ENCODE assay signal across 9 cellular contexts in genomic region chr15:75646112-75646943, GRCh38. TPM values are rescaled to one million over a fixed set of nuclear protein-coding genes. Genes with fewer than 3 reads are reported as not detected.
DNase-seq lines count a peak whose midpoint lies in the region; ATAC-seq, FAIRE-seq and TF ChIP-seq lines count a peak whose summit lies in the region.
"Had no signal": no experiment of that assay in that cellular context is flagged by ENCODE, and none has a peak within 500 bp of the region (broad histone marks: within the 10 kb centered on the region; RNA-seq: fewer than 3 reads in every experiment).

No MANE protein-coding gene starts in this region.

- DNase-seq in Panc1 (ENCODE audit: low read depth, low spot score): no peak
- no peak for DNase-seq in endothelial cell of umbilical vein (ENCODE audit: low read depth, low spot score)
- DNase-seq in SK-N-DZ (ENCODE audit: low spot score): no peak
- DNase-seq in activated CD4-positive, CD25-positive, alpha-beta regulatory T cell treated with anti-CD3 and anti-CD28 coated beads, Interleukin-2, amount 50 U/mL, for 72 hours: no peak

- H3K36me3 ChIP-seq in BLaER1: peaks cover 8% of the 10 kb centered on the region; the same call in 1 of the 2 replicates
- H3K36me3 ChIP-seq in Panc1 (ENCODE audit: control insufficient read depth, insufficient read depth, low read length): no peaks in the 10 kb centered on the region
- H3K36me3 ChIP-seq in endothelial cell of umbilical vein (ENCODE audit: control insufficient read depth in 2 of 2, extremely low read depth in 1 of 2, insufficient read depth in 2 of 2, low read length in 2 of 2): peaks cover 0 to 2% of the 10 kb centered on the region in 2 experiments
- peaks cover 19% of the 10 kb centered on the region for H3K36me3 ChIP-seq in neuron (ENCODE audit: insufficient read depth, low read length)

- H3K79me2 ChIP-seq in endothelial cell of umbilical vein (ENCODE audit: control insufficient read depth, insufficient read depth, low read length): peaks cover 3% of the 10 kb centered on the region

- BruUV-seq in Panc1 (replicated peaks; lab: Mats Ljungman, UMichigan) (no TSS peak), endothelial cell of umbilical vein (replicated peaks; lab: Mats Ljungman, UMichigan) (TSS peak; percentile 31)

- in situ Hi-C loops in Panc1 (cut with HindIII; ENCODE audit: low pct_unique_long_range_greater_than_20kb, low sequenced_read_pairs): no loop called here

- H3K4me3 ChIP-seq in BLaER1 (peak overlapping the region; percentile 89), Panc1 (ENCODE audit: low read depth in 2 of 2, low read length in 2 of 2) (peak overlapping the region; percentile 76 to 80), endothelial cell of umbilical vein (replicated peaks in 1 of 3; ENCODE audit: insufficient read depth in 1 of 3, low read depth in 1 of 3, low read length in 3 of 3) (peak overlapping the region in 2 of 3 experiments; percentile 64 to 72), neuron (ENCODE audit: low read length) (peak overlapping the region; percentile 93)

- POLR2A ChIA-PET in Panc1 (lab: Charles Lee) (interaction anchor here (1.1 kb wide), 2 partner anchors 21 to 194 kb away, joined by 3 to 4 read pairs; partner anchors contain the start of genes SIN3A and SNUPN), endothelial cell of umbilical vein (lab: Charles Lee) (interaction anchor here (1.1 kb wide), 1 partner anchor 8 kb away, joined by 3 read pairs; no protein-coding TSS in a partner anchor)

- TF ChIP-seq POLR2A in endothelial cell of umbilical vein (IDR thresholded peaks at IDR 0.05; ENCODE audit: low read depth, low read length): no peak

- H3K4me2 ChIP-seq in BLaER1 (peak overlapping the region; percentile 89), endothelial cell of umbilical vein (ENCODE audit: insufficient read depth, low read length) (peak overlapping the region; percentile 78)

- H3K9me3 ChIP-seq in BLaER1 (no peaks in the 10 kb centered on the region), Panc1 (ENCODE audit: control insufficient read depth, insufficient read depth, low read depth, low read length) (no peaks in the 10 kb centered on the region), endothelial cell of umbilical vein (replicated peaks; ENCODE audit: control insufficient read depth, insufficient read depth, low read length) (no peaks in the 10 kb centered on the region), neuron (ENCODE audit: low read length) (no peaks in the 10 kb centered on the region)

- CTCF ChIA-PET in Panc1 (lab: Charles Lee) (interaction anchor here (1.3 kb wide), 1 partner anchor 12 kb away, joined by 3 read pairs; no protein-coding TSS in a partner anchor), endothelial cell of umbilical vein (lab: Charles Lee) (interaction anchor here (0.6 to 2.9 kb wide), 14 partner anchors 7 to 279 kb away, joined by 3 to 34 read pairs (median 12); partner anchors contain the start of genes IMP3, MAN2C1, PTPN9 and SNUPN)

- H2AFZ ChIP-seq in endothelial cell of umbilical vein (ENCODE audit: low read depth, low read length) (peak overlapping the region; percentile 79), neuron (ENCODE audit: low read depth, low read length) (peak overlapping the region; percentile 93)

- no peak for FAIRE-seq in endothelial cell of umbilical vein (lab: Jason Lieb, UNC)
- FAIRE-seq: GM12891 had no signal

- H4K20me1 ChIP-seq in BLaER1: peaks cover 15% of the 10 kb centered on the region
- H4K20me1 ChIP-seq in endothelial cell of umbilical vein (replicated peaks; ENCODE audit: control insufficient read depth, extremely low read depth, insufficient read depth, low read length): no peaks in the 10 kb centered on the region

- intact Hi-C loops in Panc1 (cut with micrococcal nuclease; ENCODE audit: unreplicated experiment) (no loop called here), endothelial cell of umbilical vein (cut with micrococcal nuclease) (loop anchor here (2.0 kb wide), 1 partner anchor 20 kb away; no protein-coding TSS in a partner anchor)

- ATAC-seq in Panc1: no peak
- no peak for ATAC-seq in HG02588 (IDR thresholded peaks at IDR 0.05; ENCODE audit: unreplicated experiment)
- ATAC-seq in HG03469 (IDR thresholded peaks at IDR 0.05; ENCODE audit: unreplicated experiment): no peak

- TF ChIP-seq CTCF in Panc1 (IDR thresholded peaks at IDR 0.05) (no peak), endothelial cell of umbilical vein (IDR thresholded peaks at IDR 0.05; ENCODE audit: extremely low read depth in 1 of 2, insufficient read depth in 1 of 2, low read depth in 1 of 2, low read length in 2 of 2) (no peak)

- H3K9ac ChIP-seq in BLaER1 (peak overlapping the region; percentile 83), endothelial cell of umbilical vein (replicated peaks; ENCODE audit: extremely low read depth, insufficient read depth, low read length) (peak overlapping the region; percentile 67)

- H3K27ac ChIP-seq in BLaER1 (peak overlapping the region; percentile 80; the same call in 1 of the 2 replicates), Panc1 (ENCODE audit: low read length) (peak overlapping the region; percentile 81), endothelial cell of umbilical vein (ENCODE audit: insufficient read depth, low read depth, low read length) (peak overlapping the region; percentile 37)

- no peaks in the 10 kb centered on the region for H3K27me3 ChIP-seq in BLaER1
- no peaks in the 10 kb centered on the region for H3K27me3 ChIP-seq in Panc1 (ENCODE audit: control insufficient read depth, insufficient read depth, low read length)
- no peaks in the 10 kb centered on the region for H3K27me3 ChIP-seq in endothelial cell of umbilical vein (ENCODE audit: control insufficient read depth in 2 of 2, insufficient read depth in 2 of 2, low read length in 2 of 2)
- no peaks in the 10 kb centered on the region for H3K27me3 ChIP-seq in neuron (ENCODE audit: insufficient read depth, low read length)

- dilution Hi-C loops in endothelial cell of umbilical vein (cut with MboI; ENCODE audit: extremely low pct_ligation_motif_present, low sequenced_read_pairs): no loop called here

- no peaks in the 10 kb centered on the region for H3K9me1 ChIP-seq in endothelial cell of umbilical vein (replicated peaks; ENCODE audit: control insufficient read depth, extremely low read depth, insufficient read depth, low read length)

- peaks cover 66% of the 10 kb centered on the region for H3K4me1 ChIP-seq in BLaER1
- H3K4me1 ChIP-seq in Panc1 (ENCODE audit: control insufficient read depth, insufficient read depth, low read length): peaks cover 21% of the 10 kb centered on the region
- peaks cover 22% of the 10 kb centered on the region for H3K4me1 ChIP-seq in endothelial cell of umbilical vein (ENCODE audit: control insufficient read depth, extremely low read depth, insufficient read depth, low read length)
- peaks cover 38% of the 10 kb centered on the region for H3K4me1 ChIP-seq in neuron (ENCODE audit: insufficient read depth, low read length)

TF ChIP-seq in endothelial cell of umbilical vein, 7 proteins besides CTCF, POLR2A, EP300 and RAD21 (continues in another document):
- TF ChIP-seq JUN (IDR thresholded peaks at IDR 0.05; ENCODE audit: borderline replicate concordance, insufficient read depth, insufficient read length, low read depth) (no peak), MAX (IDR thresholded peaks at IDR 0.05; ENCODE audit: insufficient read depth, insufficient read length) (no peak)

RNA-seq across cellular contexts. Expression of gene SNX33, which starts 1.4 kb away (rescaled TPM):
- total RNA-seq in Panc1 (2021; ENCODE audit: unreplicated experiment): 17.0 TPM
- polyA plus RNA-seq in Panc1 (2012; ENCODE audit: insufficient read length): 19.5 TPM
- 10.6 and 12.6 TPM in 2 replicates for total RNA-seq in endothelial cell of umbilical vein
- 7.9 and 9.7 TPM in 2 replicates for polyA plus RNA-seq in endothelial cell of umbilical vein
- 7.6 and 8.1 TPM in 2 replicates for polyA plus RNA-seq in endothelial cell of umbilical vein (2011; cell fraction: cytosol; rRNA removed)
- polyA plus RNA-seq in endothelial cell of umbilical vein (2011; cell fraction: nucleus; rRNA removed): 12.6 and 13.7 TPM in 2 replicates
- polyA plus RNA-seq in endothelial cell of umbilical vein (2012): 8.2 and 10.6 TPM in 2 replicates
- 15.7 and 18.5 TPM in 2 replicates for polyA minus RNA-seq in endothelial cell of umbilical vein
- 9.4 TPM for polyA minus RNA-seq in endothelial cell of umbilical vein (2011; cell fraction: cytosol; rRNA and poly(A)+ RNA removed)
- 8.1 and 12.2 TPM in 2 replicates for polyA minus RNA-seq in endothelial cell of umbilical vein (2011; cell fraction: nucleus; rRNA and poly(A)+ RNA removed)
- polyA plus RNA-seq in SK-N-DZ (2014; cell fraction: cytosol; rRNA removed): 3.5 and 4.2 TPM in 2 replicates
- 7.1 and 10.5 TPM in 2 replicates for polyA plus RNA-seq in SK-N-DZ (2014; cell fraction: nucleus; rRNA removed)

RNA-seq across cellular contexts. Expression of gene IMP3, which starts 6.3 kb away (rescaled TPM):
- total RNA-seq in Panc1 (2021; ENCODE audit: unreplicated experiment) (56.0 TPM), endothelial cell of umbilical vein (35.5 and 41.3 TPM in 2 replicates)
- 58.5 TPM for polyA plus RNA-seq in Panc1 (2012; ENCODE audit: insufficient read length)
- 64.0 and 74.4 TPM in 2 replicates for polyA plus RNA-seq in endothelial cell of umbilical vein
- 38.1 and 38.8 TPM in 2 replicates for polyA plus RNA-seq in endothelial cell of umbilical vein (2011; cell fraction: cytosol; rRNA removed)
- 15.5 and 17.6 TPM in 2 replicates for polyA plus RNA-seq in endothelial cell of umbilical vein (2011; cell fraction: nucleus; rRNA removed)
- polyA plus RNA-seq in endothelial cell of umbilical vein (2012): 25.5 and 32.4 TPM in 2 replicates
- 11.1 and 14.6 TPM in 2 replicates for polyA minus RNA-seq in endothelial cell of umbilical vein
- polyA minus RNA-seq in endothelial cell of umbilical vein (2011; cell fraction: cytosol; rRNA and poly(A)+ RNA removed): 71.5 TPM
- 6.0 and 9.5 TPM in 2 replicates for polyA minus RNA-seq in endothelial cell of umbilical vein (2011; cell fraction: nucleus; rRNA and poly(A)+ RNA removed)
- 206 and 226 TPM in 2 replicates for polyA plus RNA-seq in SK-N-DZ (2014; cell fraction: cytosol; rRNA removed)
- polyA plus RNA-seq in SK-N-DZ (2014; cell fraction: nucleus; rRNA removed): 135 and 163 TPM in 2 replicates

RNA-seq across cellular contexts. Expression of gene SNUPN, which starts 20.8 kb away (rescaled TPM):
- 52.1 TPM for total RNA-seq in Panc1 (2021; ENCODE audit: unreplicated experiment)
- polyA plus RNA-seq in Panc1 (2012; ENCODE audit: insufficient read length): 31.4 TPM
- total RNA-seq in endothelial cell of umbilical vein: 19.3 and 25.1 TPM in 2 replicates
- 11.7 and 13.2 TPM in 2 replicates for polyA plus RNA-seq in endothelial cell of umbilical vein
- 18.9 and 19.0 TPM in 2 replicates for polyA plus RNA-seq in endothelial cell of umbilical vein (2011; cell fraction: cytosol; rRNA removed)
- polyA plus RNA-seq in endothelial cell of umbilical vein (2011; cell fraction: nucleus; rRNA removed): 13.6 and 16.3 TPM in 2 replicates
- 19.1 and 22.1 TPM in 2 replicates for polyA plus RNA-seq in endothelial cell of umbilical vein (2012)
- 14.6 and 14.7 TPM in 2 replicates for polyA minus RNA-seq in endothelial cell of umbilical vein
- polyA minus RNA-seq in endothelial cell of umbilical vein (2011; cell fraction: cytosol; rRNA and poly(A)+ RNA removed): 15.8 TPM
- polyA minus RNA-seq in endothelial cell of umbilical vein (2011; cell fraction: nucleus; rRNA and poly(A)+ RNA removed): 6.0 and 9.0 TPM in 2 replicates
- polyA plus RNA-seq in SK-N-DZ (2014; cell fraction: cytosol; rRNA removed): 24.8 and 29.2 TPM in 2 replicates
- polyA plus RNA-seq in SK-N-DZ (2014; cell fraction: nucleus; rRNA removed): 13.8 and 15.6 TPM in 2 replicates
